In genomic region chr10:129075936-129076335, GRCh38 we compare ENCODE assay signal across 16 cellular contexts.
DNase-seq lines count a peak whose midpoint lies in the region; ATAC-seq and TF ChIP-seq lines count a peak whose summit lies in the region.
"Had no signal": no experiment of that assay in that cellular context is flagged by ENCODE, and none has a peak within 500 bp of the region (broad histone marks: within the 10 kb centered on the region; RNA-seq: fewer than 3 reads in every experiment).

No MANE protein-coding gene starts in this region.

- no peak overlapping the region for H3K4me3 Mint-ChIP-seq in stimulated activated effector memory CD8-positive, alpha-beta T cell treated with anti-CD3 and anti-CD28 coated beads, Interleukin-12 subunit alpha, Interleukin-12 subunit beta, amount 100 ng/mL, for 72 hours
- H3K4me3 Mint-ChIP-seq in chondrocyte (ENCODE audit: unreplicated experiment) = no peak overlapping the region
- H3K4me3 Mint-ChIP-seq: CD4-positive, alpha-beta memory T cell; GM23338; H9 had no signal

- WGBS in esophagus muscularis mucosa = 89% methylated on average over 10 of the region's 11 CpGs

- H3K27me3 ChIP-seq in colonic mucosa (no peaks in the 10 kb centered on the region), esophagus muscularis mucosa (no peaks in the 10 kb centered on the region)

- no peaks in the 10 kb centered on the region for H3K9me3 ChIP-seq in colonic mucosa
- H3K9me3 ChIP-seq in esophagus muscularis mucosa = peaks cover 0 to 7% (median 0%) of the 10 kb centered on the region in 4 donors

- TF ChIP-seq CTCF in colonic mucosa (IDR thresholded peaks at IDR 0.05) (no peak), esophagus muscularis mucosa (IDR thresholded peaks at IDR 0.05) (no peak), chondrocyte (IDR thresholded peaks at IDR 0.05) (no peak)

- H3K4me1 Mint-ChIP-seq in stimulated activated effector memory CD8-positive, alpha-beta T cell treated with anti-CD3 and anti-CD28 coated beads, Interleukin-12 subunit alpha, Interleukin-12 subunit beta, amount 100 ng/mL, for 72 hours = no peaks in the 10 kb centered on the region
- peaks cover 3% of the 10 kb centered on the region for H3K4me1 Mint-ChIP-seq in chondrocyte (ENCODE audit: low read depth)
- H3K4me1 Mint-ChIP-seq: GM23338, H9 had no signal

- no peak overlapping the region for H3K27ac Mint-ChIP-seq in stimulated activated effector memory CD8-positive, alpha-beta T cell treated with anti-CD3 and anti-CD28 coated beads, Interleukin-12 subunit alpha, Interleukin-12 subunit beta, amount 100 ng/mL, for 72 hours
- H3K27ac Mint-ChIP-seq in chondrocyte (ENCODE audit: unreplicated experiment) = no peak overlapping the region
- H3K27ac Mint-ChIP-seq: CD4-positive, alpha-beta memory T cell; GM23338; H9 had no signal

- no peak overlapping the region for H3K4me3 ChIP-seq in colonic mucosa
- H3K4me3 ChIP-seq in esophagus muscularis mucosa = no peak overlapping the region
- H3K4me3 ChIP-seq: GM23338 had no signal

- H3K9me3 Mint-ChIP-seq in stimulated activated effector memory CD8-positive, alpha-beta T cell treated with anti-CD3 and anti-CD28 coated beads, Interleukin-12 subunit alpha, Interleukin-12 subunit beta, amount 100 ng/mL, for 72 hours = peaks cover 5% of the 10 kb centered on the region
- peaks cover 10% of the 10 kb centered on the region for H3K9me3 Mint-ChIP-seq in chondrocyte (ENCODE audit: low read depth)

- DNase-seq in colonic mucosa (peak; percentile 11), esophagus muscularis mucosa (ENCODE audit: extremely low spot score) (peak; percentile 66), chondrocyte (ENCODE audit: low spot score) (no peak)
- no peak for DNase-seq in stimulated activated effector memory CD8-positive, alpha-beta T cell treated with anti-CD3 and anti-CD28 coated beads, Interleukin-12 subunit alpha, Interleukin-12 subunit beta, amount 100 ng/mL, for 72 hours (ENCODE audit: low spot score in 2 of 2)
- DNase-seq in activated naive CD4-positive, alpha-beta T cell (lab: John Stamatoyannopoulos, UW) = no peak
- DNase-seq: C1 segment of cervical spinal cord; Calu3; CD4-positive, alpha-beta memory T cell; COR-L47; DMS53; DMS79 treated with DMSO at 0.1 percent for 48 hours; GF-D8; H9 had no signal

- H3K36me3 ChIP-seq in colonic mucosa = no peaks in the 10 kb centered on the region
- no peaks in the 10 kb centered on the region for H3K36me3 ChIP-seq in esophagus muscularis mucosa

- H3K27ac ChIP-seq in colonic mucosa = no peak overlapping the region
- H3K27ac ChIP-seq in esophagus muscularis mucosa (replicated peaks in 1 of 4) = no peak overlapping the region

- no peaks in the 10 kb centered on the region for H3K36me3 Mint-ChIP-seq in stimulated activated effector memory CD8-positive, alpha-beta T cell treated with anti-CD3 and anti-CD28 coated beads, Interleukin-12 subunit alpha, Interleukin-12 subunit beta, amount 100 ng/mL, for 72 hours
- peaks cover 2% of the 10 kb centered on the region for H3K36me3 Mint-ChIP-seq in chondrocyte (ENCODE audit: low read depth)
- H3K36me3 Mint-ChIP-seq: CD4-positive, alpha-beta memory T cell had no signal

- TF ChIP-seq EP300 in esophagus muscularis mucosa (IDR thresholded peaks at IDR 0.05) = no peak

- H3K4me1 ChIP-seq in colonic mucosa (no peaks in the 10 kb centered on the region), esophagus muscularis mucosa (peaks cover 6 to 25% (median 20%) of the 10 kb centered on the region in 4 donors)

- no peaks in the 10 kb centered on the region for H3K27me3 Mint-ChIP-seq in chondrocyte (ENCODE audit: low read depth)

- peak; percentile 8 for ATAC-seq in stimulated activated effector memory CD8-positive, alpha-beta T cell treated with anti-CD3 and anti-CD28 coated beads, Interleukin-12 subunit alpha, Interleukin-12 subunit beta, amount 100 ng/mL, for 72 hours
- ATAC-seq in HG02610 (IDR thresholded peaks at IDR 0.05; ENCODE audit: unreplicated experiment) = no peak
- ATAC-seq: GM23338, HCT116 had no signal

- intact Hi-C loops in colonic mucosa (cut with DNase I) (no loop called here), esophagus muscularis mucosa (cut with DNase I) (no loop called here)

- TF ChIP-seq POLR2A in esophagus muscularis mucosa (IDR thresholded peaks at IDR 0.05; ENCODE audit: low read depth) = no peak

- H3K9ac ChIP-seq in colonic mucosa (ENCODE audit: low read depth in 2 of 2, low read length in 2 of 2) = no peak overlapping the region

Comparison
In these comparisons a context has a peak if more than half of its experiments do, and no peak if none do; other contexts are left out.
1. DNase-seq: peak in colonic mucosa (single experiment) and esophagus muscularis mucosa (single experiment); none in stimulated activated effector memory CD8-positive, alpha-beta T cell treated with anti-CD3 and anti-CD28 coated beads, Interleukin-12 subunit alpha, Interleukin-12 subunit beta, amount 100 ng/mL, for 72 hours (0 of 2), activated naive CD4-positive, alpha-beta T cell (0 of 4) and chondrocyte (single experiment).